Comparison of ENCODE assay signal across 22 cellular contexts in genomic region chr15:28192772-28193171, GRCh38.
"Had no signal": no experiment of that assay in that cellular context is flagged by ENCODE, and none has a peak within 500 bp of the region (broad histone marks: within the 10 kb centered on the region; RNA-seq: fewer than 3 reads in every experiment).

No MANE protein-coding gene starts in this region.

- H3K4me3 Mint-ChIP-seq: activated naive CD4-positive, alpha-beta T cell treated with anti-CD3 and anti-CD28 coated beads, Interleukin-2, amount 50 U/mL, for 24 hours; naive B cell; T-helper 1 cell treated with Interleukin-12 subunit alpha and Interleukin-12 subunit beta and Interleukin-4 antibody, amounts not matched to agents 30 μg/mL and 1 μg/mL, for 36 hours; WTC11 had no signal

- H3K9me3 ChIP-seq: gastrocnemius medialis, heart right ventricle, ovary, prostate gland, thyroid gland had no signal

- H3K4me1 Mint-ChIP-seq: activated naive CD4-positive, alpha-beta T cell treated with anti-CD3 and anti-CD28 coated beads, Interleukin-2, amount 50 U/mL, for 24 hours; naive B cell had no signal

- H3K27ac ChIP-seq: brain microvascular endothelial cell, gastrocnemius medialis, heart right ventricle, ovary, prostate gland, thyroid gland had no signal

- DNase-seq: activated gamma-delta T cell treated with Interleukin-2 at 50 U/mL for 16 hours; anterior cingulate cortex; brain microvascular endothelial cell; caudate nucleus; effector memory CD4-positive, alpha-beta T cell; gastrocnemius medialis; heart right ventricle; islet precursor cell; left cardiac atrium; naive B cell; ovary; stimulated activated CD4-positive, alpha-beta T cell treated with anti-CD3 and anti-CD28 coated beads, Interleukin-12 subunit alpha, Interleukin-12 subunit beta, amount 100 ng/mL, for 4 hours; stimulated activated CD4-positive, alpha-beta T cell treated with anti-CD3 and anti-CD28 coated beads, Interleukin-4, amount 100 ng/mL, for 4 hours; stimulated activated naive CD8-positive, alpha-beta T cell treated with anti-CD3 and anti-CD28 coated beads, Interleukin-15, Interleukin-2, amounts not matched to agents 100 U/mL and 50 U/mL, for 24 hours; T1000; thyroid gland had no signal

- H3K4me3 ChIP-seq: gastrocnemius medialis, heart right ventricle, ovary, prostate gland, thyroid gland had no signal

- H3K9me3 Mint-ChIP-seq: activated naive CD4-positive, alpha-beta T cell treated with anti-CD3 and anti-CD28 coated beads, Interleukin-2, amount 50 U/mL, for 24 hours; T-helper 1 cell treated with Interleukin-12 subunit alpha and Interleukin-12 subunit beta and Interleukin-4 antibody, amounts not matched to agents 30 μg/mL and 1 μg/mL, for 36 hours had no signal

- H3K36me3 ChIP-seq: ovary, prostate gland had no signal

- H3K27me3 Mint-ChIP-seq: activated naive CD4-positive, alpha-beta T cell treated with anti-CD3 and anti-CD28 coated beads, Interleukin-2, amount 50 U/mL, for 24 hours; naive B cell had no signal

- H3K27ac Mint-ChIP-seq: activated naive CD4-positive, alpha-beta T cell treated with anti-CD3 and anti-CD28 coated beads, Interleukin-2, amount 50 U/mL, for 24 hours; T-helper 1 cell treated with Interleukin-12 subunit alpha and Interleukin-12 subunit beta and Interleukin-4 antibody, amounts not matched to agents 30 μg/mL and 1 μg/mL, for 36 hours; WTC11 had no signal

- FAIRE-seq: endothelial cell of umbilical vein had no signal

- H3K4me1 ChIP-seq: gastrocnemius medialis, prostate gland had no signal

- H3K27me3 ChIP-seq: brain microvascular endothelial cell, gastrocnemius medialis, heart right ventricle, ovary, thyroid gland had no signal

- ATAC-seq: esophagus mucosa; stimulated activated naive CD8-positive, alpha-beta T cell treated with anti-CD3 and anti-CD28 coated beads, Interleukin-15, Interleukin-2, amounts not matched to agents 100 U/mL and 50 U/mL, for 24 hours; WTC11 had no signal
